In the genomic region with DNA sequence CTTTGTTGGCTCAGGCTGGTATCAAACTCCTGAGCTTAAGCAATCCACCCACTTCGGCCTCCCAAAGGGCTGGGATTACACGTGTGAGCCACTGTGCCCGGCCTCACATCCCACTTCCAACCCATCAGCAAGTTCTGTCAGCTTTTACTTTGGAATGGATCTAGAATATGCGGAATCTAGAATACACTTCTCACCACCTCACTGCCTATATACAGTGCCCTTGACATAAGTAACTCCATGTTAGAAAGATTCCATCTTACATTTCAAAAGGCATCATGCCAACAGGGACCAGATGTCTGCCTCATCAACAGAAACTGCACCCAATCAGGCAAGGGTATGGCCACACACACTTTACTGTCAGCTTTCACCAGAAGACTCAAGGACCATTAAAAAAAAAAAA, we compare ENCODE assay signal across 29 cellular contexts.
"Had no signal": no experiment of that assay in that cellular context is flagged by ENCODE, and none has a peak within 500 bp of the region (broad histone marks: within the 10 kb centered on the region; RNA-seq: fewer than 3 reads in every experiment).

No MANE protein-coding gene starts in this region.

- H3K4me1 Mint-ChIP-seq: activated CD4-positive, alpha-beta T cell treated with anti-CD3 and anti-CD28 coated beads for 36 hours had no signal

- H3K9me3 ChIP-seq: ascending aorta, esophagus squamous epithelium had no signal

- H3K36me3 Mint-ChIP-seq: activated naive CD4-positive, alpha-beta T cell treated with anti-CD3 and anti-CD28 coated beads, Interleukin-2, amount 10 ng/mL, durations not matched to agents 7 days and 5 days; activated naive CD4-positive, alpha-beta T cell treated with anti-CD3 and anti-CD28 coated beads, Interleukin-2, amount 50 U/mL, for 72 hours; activated naive CD8-positive, alpha-beta T cell treated with anti-CD3 and anti-CD28 coated beads, Interleukin-2, amount 10 ng/mL, durations not matched to agents 7 days and 5 days had no signal

- H3K27ac Mint-ChIP-seq: activated B cell treated with CpG ODN at 0.5 μM for 24 hours; activated CD4-positive, alpha-beta memory T cell treated with anti-CD3 and anti-CD28 coated beads, Interleukin-2, amount 10 ng/mL, durations not matched to agents 7 days and 5 days; activated CD4-positive, alpha-beta T cell treated with anti-CD3 and anti-CD28 coated beads for 36 hours; activated CD4-positive, alpha-beta T cell treated with anti-CD3 and anti-CD28 coated beads, Interleukin-2, amount 10 ng/mL, durations not matched to agents 24 days and 14 days; activated naive CD4-positive, alpha-beta T cell treated with anti-CD3 and anti-CD28 coated beads, Interleukin-2, amount 10 ng/mL, durations not matched to agents 7 days and 5 days; activated naive CD8-positive, alpha-beta T cell treated with anti-CD3 and anti-CD28 coated beads, Interleukin-2, amount 10 ng/mL, durations not matched to agents 7 days and 5 days; activated T-cell treated with anti-CD3 and anti-CD28 coated beads, Interleukin-2, amount 50 U/mL, for 24 hours; activated T-cell treated with anti-CD3 and anti-CD28 coated beads, Interleukin-2, amount 50 U/mL, for 72 hours; T-helper 17 cell; T-helper 2 cell treated with Interferon-gamma antibody and Interleukin-4, amounts not matched to agents 5 μg/mL and 100 μg/mL, for 36 hours had no signal

- DNase-seq: activated CD4-positive, alpha-beta memory T cell treated with anti-CD3 and anti-CD28 coated beads, Interleukin-2, amount 10 ng/mL, durations not matched to agents 7 days and 5 days; activated CD4-positive, alpha-beta T cell treated with anti-CD3 and anti-CD28 coated beads for 36 hours; activated CD4-positive, alpha-beta T cell treated with anti-CD3 and anti-CD28 coated beads, Interleukin-2, amount 10 ng/mL, durations not matched to agents 24 days and 14 days; activated CD4-positive, alpha-beta T cell treated with anti-CD3 and anti-CD28 coated beads, Interleukin-2, amount 50 U/mL, for 4 hours; activated CD4-positive, CD25-positive, alpha-beta regulatory T cell treated with anti-CD3 and anti-CD28 coated beads, Interleukin-2, amount 50 U/mL, for 72 hours; activated gamma-delta T cell; activated naive CD4-positive, alpha-beta T cell treated with anti-CD3 and anti-CD28 coated beads, Interleukin-2, amount 10 ng/mL, durations not matched to agents 7 days and 5 days; activated naive CD8-positive, alpha-beta T cell treated with anti-CD3 and anti-CD28 coated beads, Interleukin-2, amount 10 ng/mL, durations not matched to agents 7 days and 5 days; activated T-cell treated with anti-CD3 and anti-CD28 coated beads for 4 hours; activated T-cell treated with anti-CD3 and anti-CD28 coated beads, Interleukin-2, amount 50 U/mL, for 72 hours; cortex of kidney; dermis blood vessel endothelial cell; effector CD4-positive, alpha-beta T cell; foreskin fibroblast; T-helper 17 cell had no signal

- H3K27me3 ChIP-seq: ascending aorta, brain microvascular endothelial cell had no signal

- H3K27ac ChIP-seq: ascending aorta, brain microvascular endothelial cell, epithelial cell of prostate, esophagus squamous epithelium, WERI-Rb-1 had no signal

- H3K4me3 Mint-ChIP-seq: activated B cell treated with CpG ODN at 0.5 μM for 24 hours; activated CD4-positive, alpha-beta memory T cell treated with anti-CD3 and anti-CD28 coated beads, Interleukin-2, amount 10 ng/mL, durations not matched to agents 7 days and 5 days; activated CD4-positive, alpha-beta T cell treated with anti-CD3 and anti-CD28 coated beads for 36 hours; activated CD4-positive, alpha-beta T cell treated with anti-CD3 and anti-CD28 coated beads, Interleukin-2, amount 10 ng/mL, durations not matched to agents 24 days and 14 days; activated naive CD4-positive, alpha-beta T cell treated with anti-CD3 and anti-CD28 coated beads, Interleukin-2, amount 10 ng/mL, durations not matched to agents 7 days and 5 days; activated naive CD8-positive, alpha-beta T cell treated with anti-CD3 and anti-CD28 coated beads, Interleukin-2, amount 10 ng/mL, durations not matched to agents 7 days and 5 days; activated T-cell treated with anti-CD3 and anti-CD28 coated beads, Interleukin-2, amount 50 U/mL, for 24 hours; activated T-cell treated with anti-CD3 and anti-CD28 coated beads, Interleukin-2, amount 50 U/mL, for 72 hours; central memory CD8-positive, alpha-beta T cell; effector memory CD8-positive, alpha-beta T cell; T-helper 17 cell; T-helper 2 cell treated with Interferon-gamma antibody and Interleukin-4, amounts not matched to agents 5 μg/mL and 100 μg/mL, for 36 hours had no signal

- H3K4me3 ChIP-seq: ascending aorta had no signal

- FAIRE-seq: bronchial epithelial cell, endometrium, frontal cortex had no signal

- H3K4me1 ChIP-seq: ascending aorta had no signal

- H3K36me3 ChIP-seq: ascending aorta, brain microvascular endothelial cell, esophagus squamous epithelium, WERI-Rb-1 had no signal

- H3K9me3 Mint-ChIP-seq: activated B cell treated with CpG ODN at 0.5 μM for 24 hours; activated CD4-positive, alpha-beta memory T cell treated with anti-CD3 and anti-CD28 coated beads, Interleukin-2, amount 10 ng/mL, durations not matched to agents 7 days and 5 days; activated CD4-positive, alpha-beta T cell treated with anti-CD3 and anti-CD28 coated beads, Interleukin-2, amount 10 ng/mL, durations not matched to agents 24 days and 14 days; activated naive CD4-positive, alpha-beta T cell treated with anti-CD3 and anti-CD28 coated beads, Interleukin-2, amount 10 ng/mL, durations not matched to agents 7 days and 5 days; activated naive CD4-positive, alpha-beta T cell treated with anti-CD3 and anti-CD28 coated beads, Interleukin-2, amount 50 U/mL, for 72 hours; activated naive CD8-positive, alpha-beta T cell treated with anti-CD3 and anti-CD28 coated beads, Interleukin-2, amount 10 ng/mL, durations not matched to agents 7 days and 5 days; activated T-cell treated with anti-CD3 and anti-CD28 coated beads, Interleukin-2, amount 50 U/mL, for 24 hours; activated T-cell treated with anti-CD3 and anti-CD28 coated beads, Interleukin-2, amount 50 U/mL, for 72 hours; central memory CD8-positive, alpha-beta T cell; effector memory CD8-positive, alpha-beta T cell; T-helper 2 cell treated with Interferon-gamma antibody and Interleukin-4, amounts not matched to agents 5 μg/mL and 100 μg/mL, for 36 hours had no signal
